Comparison of ENCODE assay signal across 30 cellular contexts in genomic region chr13:38880397-38880796, GRCh38.
"Had no signal": no experiment of that assay in that cellular context is flagged by ENCODE, and none has a peak within 500 bp of the region (broad histone marks: within the 10 kb centered on the region; RNA-seq: fewer than 3 reads in every experiment).

No MANE protein-coding gene starts in this region.

- H3K27ac Mint-ChIP-seq: activated CD8-positive, alpha-beta T cell treated with anti-CD3 and anti-CD28 coated beads, Interleukin-2, amount 10 ng/mL, durations not matched to agents 7 days and 5 days; activated naive CD4-positive, alpha-beta T cell treated with anti-CD3 and anti-CD28 coated beads, Interleukin-2, amount 50 U/mL, for 72 hours; activated naive CD8-positive, alpha-beta T cell treated with anti-CD3 and anti-CD28 coated beads, Interleukin-2, amount 50 U/mL, for 24 hours; activated T-cell treated with anti-CD3 and anti-CD28 coated beads, Interleukin-2, amount 50 U/mL, for 24 hours; activated T-helper 1 cell treated with anti-CD3 and anti-CD28 coated beads, Interleukin-12 subunit alpha, Interleukin-12 subunit beta, Interleukin-2, Interleukin-4 antibody, amounts not matched to agents 30 ng/mL and 10 ng/mL and 1 ng/mL, durations not matched to agents 14 hours and 24 hours and 36 hours had no signal

- H3K36me3 ChIP-seq: ascending aorta, SJSA1 had no signal

- ATAC-seq: activated CD4-positive, CD25-positive, alpha-beta regulatory T cell treated with anti-CD3 and anti-CD28 coated beads, Interleukin-2, amount 50 U/mL, for 24 hours; activated CD8-positive, alpha-beta T cell treated with anti-CD3 and anti-CD28 coated beads, Interleukin-2, amount 10 ng/mL, durations not matched to agents 7 days and 5 days; activated naive CD4-positive, alpha-beta T cell treated with anti-CD3 and anti-CD28 coated beads, Interleukin-2, amount 50 U/mL, for 72 hours; activated naive CD8-positive, alpha-beta T cell treated with anti-CD3 and anti-CD28 coated beads, Interleukin-2, amount 50 U/mL, for 24 hours; body of pancreas; PC-3; SK-N-SH treated with all-trans-retinoic acid at 6 μM for 48 hours had no signal

- H3K36me3 Mint-ChIP-seq: activated naive CD4-positive, alpha-beta T cell treated with anti-CD3 and anti-CD28 coated beads, Interleukin-2, amount 50 U/mL, for 72 hours had no signal

- H3K4me1 ChIP-seq: ascending aorta, body of pancreas, SJSA1 had no signal

- H3K4me3 ChIP-seq: ascending aorta, body of pancreas, SJSA1 had no signal

- FAIRE-seq: RCC 7860 had no signal

- H3K4me3 Mint-ChIP-seq: activated CD8-positive, alpha-beta T cell treated with anti-CD3 and anti-CD28 coated beads, Interleukin-2, amount 10 ng/mL, durations not matched to agents 7 days and 5 days; activated naive CD8-positive, alpha-beta T cell treated with anti-CD3 and anti-CD28 coated beads, Interleukin-2, amount 50 U/mL, for 24 hours; activated T-cell treated with anti-CD3 and anti-CD28 coated beads, Interleukin-2, amount 50 U/mL, for 24 hours; activated T-helper 1 cell treated with anti-CD3 and anti-CD28 coated beads, Interleukin-12 subunit alpha, Interleukin-12 subunit beta, Interleukin-2, Interleukin-4 antibody, amounts not matched to agents 30 ng/mL and 10 ng/mL and 1 ng/mL, durations not matched to agents 14 hours and 24 hours and 36 hours; central memory CD8-positive, alpha-beta T cell had no signal

- DNase-seq: activated CD4-positive, alpha-beta T cell treated with anti-CD3 and anti-CD28 coated beads for 4 hours; activated CD4-positive, alpha-beta T cell treated with anti-CD3 and anti-CD28 coated beads, Interleukin-2, amount 50 U/mL, for 4 hours; activated CD8-positive, alpha-beta T cell treated with anti-CD3 and anti-CD28 coated beads, Interleukin-2, amount 10 ng/mL, durations not matched to agents 7 days and 5 days; activated effector memory CD4-positive, alpha-beta T cell treated with anti-CD3 and anti-CD28 coated beads, Interleukin-2, amount 50 U/mL, for 16 hours; activated naive CD4-positive, alpha-beta T cell treated with Interleukin-2 at 50 U/mL for 16 hours; activated naive CD8-positive, alpha-beta T cell treated with anti-CD3 and anti-CD28 coated beads, Interleukin-2, amount 50 U/mL, for 24 hours; activated T-cell treated with anti-CD3 and anti-CD28 coated beads, Interleukin-2, amount 50 U/mL, for 24 hours; amniotic stem cell; body of pancreas; Kasumi-1; KBM-7; NCI-H1092 treated with DMSO at 0.1 percent for 48 hours; NCI-H1417 treated with DMSO at 0.1 percent for 48 hours; NCI-H1694; NCI-H2029; NCI-H2107; NCI-H526; NCI-H774; NK-92 treated with Interleukin-12 subunit alpha and Interleukin-12 subunit beta, amount 100 ng/mL, for 24 hours; PC-3; SHP77; SW 1271 had no signal

- H3K4me1 Mint-ChIP-seq: activated naive CD8-positive, alpha-beta T cell treated with anti-CD3 and anti-CD28 coated beads, Interleukin-2, amount 50 U/mL, for 24 hours; central memory CD8-positive, alpha-beta T cell had no signal

- H3K9me3 ChIP-seq: ascending aorta, body of pancreas, SJSA1 had no signal

- H3K9me3 Mint-ChIP-seq: activated naive CD4-positive, alpha-beta T cell treated with anti-CD3 and anti-CD28 coated beads, Interleukin-2, amount 50 U/mL, for 72 hours; activated naive CD8-positive, alpha-beta T cell treated with anti-CD3 and anti-CD28 coated beads, Interleukin-2, amount 50 U/mL, for 24 hours; activated T-cell treated with anti-CD3 and anti-CD28 coated beads, Interleukin-2, amount 50 U/mL, for 24 hours; activated T-helper 1 cell treated with anti-CD3 and anti-CD28 coated beads, Interleukin-12 subunit alpha, Interleukin-12 subunit beta, Interleukin-2, Interleukin-4 antibody, amounts not matched to agents 30 ng/mL and 10 ng/mL and 1 ng/mL, durations not matched to agents 14 hours and 24 hours and 36 hours; central memory CD8-positive, alpha-beta T cell had no signal

- H3K27ac ChIP-seq: ascending aorta, body of pancreas, SJSA1 had no signal
